In genomic region chr1:41361495-41362356, GRCh38 we compare ENCODE assay signal across 9 cellular contexts. TPM values are rescaled to one million over a fixed set of nuclear protein-coding genes. Genes with fewer than 3 reads are reported as not detected.
A peak's percentile ranks its signal among the peaks of the same experiment; 100 is the strongest.
DNase-seq lines count a peak whose midpoint lies in the region; ATAC-seq and TF ChIP-seq lines count a peak whose summit lies in the region.
"Had no signal": no experiment of that assay in that cellular context is flagged by ENCODE, and none has a peak within 500 bp of the region (broad histone marks: within the 10 kb centered on the region; RNA-seq: fewer than 3 reads in every experiment).

No MANE protein-coding gene starts in this region.

- H3K4me2 ChIP-seq in Loucy (ENCODE audit: low read depth, low read length, poor library complexity, severe bottlenecking) = peak overlapping the region; percentile 90

- intact Hi-C loops in ascending aorta (cut with DNase I) = loop anchor here (1.0 to 10.0 kb wide), 8 partner anchors 21 to 1197 kb away; partner anchors contain the start of gene RLF

- H3K79me2 ChIP-seq in Loucy (ENCODE audit: insufficient read depth, low read length) = peaks cover 2% of the 10 kb centered on the region; the same call in 1 of the 2 replicates

- H3K36me3 Mint-ChIP-seq in memory B cell = no peaks in the 10 kb centered on the region

- H4K20me1 ChIP-seq in Loucy (ENCODE audit: insufficient read depth, low read length, poor library complexity, severe bottlenecking) = peaks cover 10% of the 10 kb centered on the region

- H3K9me3 ChIP-seq in Loucy (ENCODE audit: insufficient read depth, low read depth, low read length) = no peaks in the 10 kb centered on the region
- H3K9me3 ChIP-seq in ascending aorta = no peaks in the 10 kb centered on the region
- H3K9me3 ChIP-seq: adrenal gland had no signal

- peak overlapping the region; percentile 66 for H3K9ac ChIP-seq in Loucy (ENCODE audit: low read depth, low read length, poor library complexity, severe bottlenecking)

- peak overlapping the region; percentile 42 for H3K27ac Mint-ChIP-seq in memory B cell

- peaks cover 68% of the 10 kb centered on the region for H3K4me1 ChIP-seq in Loucy (ENCODE audit: insufficient read depth, low read length, poor library complexity, severe bottlenecking)
- H3K4me1 ChIP-seq in ascending aorta = peaks cover 17 to 40% of the 10 kb centered on the region in 2 donors
- no peaks in the 10 kb centered on the region for H3K4me1 ChIP-seq in urinary bladder (ENCODE audit: insufficient read depth)

- H2AFZ ChIP-seq in Loucy (ENCODE audit: low read length) = peak overlapping the region; percentile 57; the same call in 1 of the 2 replicates

- ATAC-seq in GM21576 (IDR thresholded peaks at IDR 0.05; ENCODE audit: unreplicated experiment) (peak; percentile 13), memory B cell (ENCODE audit: low read depth) (peak; percentile 34)

- TF ChIP-seq CTCF in Loucy (conservative IDR thresholded peaks at IDR 0.05; ENCODE audit: low read length) (no peak), ascending aorta (IDR thresholded peaks at IDR 0.05) (no peak)

- H3K4me3 Mint-ChIP-seq in memory B cell = peak overlapping the region; percentile 70

- peak; percentile 10 for DNase-seq in NCI-H1105 (lab: John Stamatoyannopoulos, UW)
- DNase-seq in NCI-H1105 treated with DMSO at 0.1 percent for 48 hours (lab: John Stamatoyannopoulos, UW) = no peak
- no peak for DNase-seq in ascending aorta (ENCODE audit: low spot score in 2 of 2)
- DNase-seq in memory B cell (ENCODE audit: low spot score in 2 of 2) = no peak
- no peak for DNase-seq in T-helper 9 cell

- H3K4me3 ChIP-seq in Loucy (ENCODE audit: low read length, poor library complexity, severe bottlenecking) (peak overlapping the region; percentile 77), ascending aorta (peak overlapping the region; percentile 73 to 87), urinary bladder (ENCODE audit: low read depth, low read length) (peak overlapping the region; percentile 55)

- H3K4me1 Mint-ChIP-seq in memory B cell = peaks cover 2% of the 10 kb centered on the region

- H3K27me3 Mint-ChIP-seq in memory B cell = peaks cover 24% of the 10 kb centered on the region

- under 1% methylated on average over 113 of the region's 113 CpGs for WGBS in urinary bladder

- H3K27ac ChIP-seq in ascending aorta (peak overlapping the region in 1 of 2 donors; percentile 52), urinary bladder (ENCODE audit: low read depth) (no peak overlapping the region)

- no peaks in the 10 kb centered on the region for H3K27me3 ChIP-seq in Loucy (ENCODE audit: insufficient read depth, low read length, poor library complexity, severe bottlenecking)
- H3K27me3 ChIP-seq in ascending aorta = no peaks in the 10 kb centered on the region
- H3K27me3 ChIP-seq: adrenal gland had no signal

- H3K36me3 ChIP-seq in Loucy (ENCODE audit: insufficient read depth, low read length) (no peaks in the 10 kb centered on the region), ascending aorta (no peaks in the 10 kb centered on the region), urinary bladder (ENCODE audit: insufficient read depth) (no peaks in the 10 kb centered on the region)
- H3K36me3 ChIP-seq: adrenal gland had no signal

- no peaks in the 10 kb centered on the region for H3K9me3 Mint-ChIP-seq in memory B cell

- no peaks in the 10 kb centered on the region for H3K9me2 ChIP-seq in Loucy (replicated peaks; ENCODE audit: low read depth, low read length)

- H3F3A ChIP-seq in Loucy (ENCODE audit: low read depth) = peaks cover 6% of the 10 kb centered on the region

RNA-seq across cellular contexts. Expression of gene FOXO6, which starts 0.5 kb away (rescaled TPM):
- 5.7 TPM for total RNA-seq in ascending aorta
- 1.5 TPM for total RNA-seq in urinary bladder
- 1.2 TPM for polyA plus RNA-seq in urinary bladder
